Comparison of ENCODE assay signal across 15 cellular contexts in the genomic region with DNA sequence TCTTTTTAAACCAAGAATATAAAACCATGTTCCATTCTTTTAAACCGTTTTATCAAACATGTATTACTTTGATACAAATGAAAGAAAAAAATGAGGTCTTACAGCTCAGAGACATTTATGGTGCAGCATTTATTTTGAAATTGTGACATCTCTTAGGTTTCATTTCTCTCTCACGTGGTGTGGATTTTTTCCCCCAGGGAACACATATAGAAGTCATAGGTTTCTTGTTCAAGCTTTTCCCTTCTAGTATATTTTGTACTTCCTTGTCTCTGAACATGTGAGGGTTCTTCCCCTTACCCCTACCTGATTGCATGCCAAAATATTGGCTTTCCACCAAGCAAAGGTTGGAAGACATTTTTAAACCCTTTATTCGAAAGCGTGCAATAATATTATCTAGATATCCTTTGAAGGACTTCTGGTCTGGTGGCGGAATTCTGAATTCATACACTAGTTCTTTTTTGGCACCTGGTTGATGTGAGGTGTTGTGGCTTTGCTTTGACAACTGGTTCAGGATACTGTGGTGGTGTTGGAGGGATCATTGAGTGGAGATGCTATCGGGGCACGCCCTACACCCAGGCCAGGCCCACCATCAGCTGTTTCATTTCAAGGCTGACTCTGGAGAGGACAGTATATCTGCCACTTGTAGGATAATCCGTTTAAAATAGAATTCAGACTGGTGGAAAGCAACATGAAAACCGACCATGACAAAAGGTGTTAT. TPM values are rescaled to one million over a fixed set of nuclear protein-coding genes. Genes with fewer than 3 reads are reported as not detected.
DNase-seq lines count a peak whose midpoint lies in the region; ATAC-seq, FAIRE-seq and TF ChIP-seq lines count a peak whose summit lies in the region.
"Had no signal": no experiment of that assay in that cellular context is flagged by ENCODE, and none has a peak within 500 bp of the region (broad histone marks: within the 10 kb centered on the region; RNA-seq: fewer than 3 reads in every experiment).

No MANE protein-coding gene starts in this region.

- H3K36me3 ChIP-seq in liver (ENCODE audit: control insufficient read depth in 4 of 4, insufficient read depth in 3 of 4, low read depth in 1 of 4, low read length in 3 of 4) (no peaks in the 10 kb centered on the region), HepG2 (replicated peaks in 1 of 2; ENCODE audit: control insufficient read depth in 1 of 2, insufficient read depth in 2 of 2, low read length in 2 of 2) (no peaks in the 10 kb centered on the region), WERI-Rb-1 (no peaks in the 10 kb centered on the region), right lobe of liver (no peaks in the 10 kb centered on the region), aorta (ENCODE audit: control insufficient read depth in 1 of 2, insufficient read depth in 2 of 2, low read length in 1 of 2) (no peaks in the 10 kb centered on the region)

- BruUV-seq in HepG2 (replicated peaks; lab: Mats Ljungman, UMichigan) (no TSS peak), Calu3 (replicated peaks; lab: Mats Ljungman, UMichigan) (no TSS peak)

- H3K9me3 Mint-ChIP-seq in Calu3 (ENCODE audit: low read depth, unreplicated experiment): no peaks in the 10 kb centered on the region

- peak overlapping the region in 1 of 2 donors; percentile 92 for H3K9ac ChIP-seq in liver (ENCODE audit: low read depth in 1 of 2, low read length in 2 of 2)
- H3K9ac ChIP-seq in HepG2 (ENCODE audit: insufficient read depth, low read depth, low read length): no peak overlapping the region

- H3K36me3 Mint-ChIP-seq in Calu3 (ENCODE audit: insufficient read depth, unreplicated experiment): no peaks in the 10 kb centered on the region

- H3K27me3 Mint-ChIP-seq in Calu3 (ENCODE audit: unreplicated experiment): no peaks in the 10 kb centered on the region

- TF ChIP-seq CTCF in liver (IDR thresholded peaks at IDR 0.05; ENCODE audit: low read depth, low read length, missing input control) (no peak), HepG2 (CRISPR knock-in tag; IDR thresholded peaks at IDR 0.05) (no peak), WERI-Rb-1 (IDR thresholded peaks at IDR 0.05; ENCODE audit: low read depth, low read length) (no peak), right lobe of liver (IDR thresholded peaks at IDR 0.05) (no peak), Calu3 (IDR thresholded peaks at IDR 0.05; ENCODE audit: unreplicated experiment) (no peak)

- H3K4me3 ChIP-seq in liver (ENCODE audit: low read depth in 1 of 3, low read length in 3 of 3): no peak overlapping the region
- H3K4me3 ChIP-seq in HepG2 (replicated peaks in 1 of 3; ENCODE audit: insufficient read depth in 1 of 3, low read depth in 2 of 3, low read length in 3 of 3): no peak overlapping the region
- no peak overlapping the region for H3K4me3 ChIP-seq in WERI-Rb-1 (ENCODE audit: low read depth, low read length)
- H3K4me3 ChIP-seq in right lobe of liver: no peak overlapping the region
- H3K4me3 ChIP-seq in aorta (ENCODE audit: low read length in 2 of 2): no peak overlapping the region
- H3K4me3 ChIP-seq: dorsolateral prefrontal cortex had no signal

- 80% methylated on average over 9 of the region's 9 CpGs for WGBS in liver
- WGBS in HepG2 (ENCODE audit: low lambda C conversion rate): 90% methylated on average over 9 of the region's 9 CpGs
- 72% methylated on average over 7 of the region's 9 CpGs for WGBS in right lobe of liver (ENCODE audit: insufficient coverage, low coverage, low lambda C conversion rate, missing lambda C conversion rate)
- WGBS in aorta, 2 donors: 47 to 53% methylated on average over 9 of the region's 9 CpGs

- no peak overlapping the region for H3K4me3 Mint-ChIP-seq in Calu3 (ENCODE audit: low read depth, unreplicated experiment)
- H3K4me3 Mint-ChIP-seq: activated CD8-positive, alpha-beta T cell treated with anti-CD3 and anti-CD28 coated beads, Interleukin-2, amount 10 ng/mL, durations not matched to agents 7 days and 5 days; naive thymus-derived CD4-positive, alpha-beta T cell had no signal

- no peak overlapping the region for H3K27ac Mint-ChIP-seq in Calu3 (ENCODE audit: unreplicated experiment)
- H3K27ac Mint-ChIP-seq: activated CD8-positive, alpha-beta T cell treated with anti-CD3 and anti-CD28 coated beads, Interleukin-2, amount 10 ng/mL, durations not matched to agents 7 days and 5 days; naive thymus-derived CD4-positive, alpha-beta T cell had no signal

- H3K4me2 ChIP-seq in HepG2 (ENCODE audit: low read depth, low read length): no peak overlapping the region

- H2AFZ ChIP-seq in HepG2 (ENCODE audit: low read length): no peak overlapping the region

- no peaks in the 10 kb centered on the region for H3K79me2 ChIP-seq in HepG2 (ENCODE audit: insufficient read depth, low read length)

- FAIRE-seq in HepG2 (lab: Jason Lieb, UNC): no peak

- ATAC-seq in HepG2: no peak
- ATAC-seq in right lobe of liver: no peak
- no peak for ATAC-seq in aorta (ENCODE audit: low FRiP score)
- ATAC-seq in GM21737 (IDR thresholded peaks at IDR 0.05; ENCODE audit: unreplicated experiment): no peak
- ATAC-seq: activated CD8-positive, alpha-beta T cell treated with anti-CD3 and anti-CD28 coated beads, Interleukin-2, amount 10 ng/mL, durations not matched to agents 7 days and 5 days; left lobe of liver; naive thymus-derived CD4-positive, alpha-beta T cell had no signal

- H3K27ac ChIP-seq in liver (ENCODE audit: low read depth in 1 of 2, low read length in 2 of 2) (peak overlapping the region; percentile 2 to 83), HepG2 (ENCODE audit: extremely low read length, insufficient read depth, low read length) (no peak overlapping the region), WERI-Rb-1 (no peak overlapping the region), right lobe of liver (peak overlapping the region in 2 of 3 donors; percentile 11 to 92), aorta (ENCODE audit: low read depth in 1 of 2, low read length in 2 of 2) (peak overlapping the region; percentile 83 to 92)
- H3K27ac ChIP-seq: dorsolateral prefrontal cortex had no signal

- in situ Hi-C loops in HepG2 (cut with HindIII; ENCODE audit: extremely low pct_ligation_motif_present, low pct_unique_long_range_greater_than_20kb): no loop called here

- DNase-seq in HepG2 (ENCODE audit: low spot score) (no peak), WERI-Rb-1 (peak; percentile 71), right lobe of liver (no peak), aorta (no peak), Calu3 (no peak)
- no peak for DNase-seq in activated CD4-positive, alpha-beta T cell treated with anti-CD3 and anti-CD28 coated beads for 48 hours
- DNase-seq: activated CD8-positive, alpha-beta T cell treated with anti-CD3 and anti-CD28 coated beads, Interleukin-2, amount 10 ng/mL, durations not matched to agents 7 days and 5 days; dorsolateral prefrontal cortex; naive thymus-derived CD4-positive, alpha-beta T cell; NCI-H1048; NCI-H2171 treated with DMSO at 0.1 percent for 48 hours; substantia nigra had no signal

- intact Hi-C loops in HepG2 (cut with micrococcal nuclease; ENCODE audit: unreplicated experiment): no loop called here
- intact Hi-C loops in right lobe of liver (cut with DNase I): no loop called here
- intact Hi-C loops in aorta (cut with DNase I): loop anchor here in 1 of 2 donors (5.0 kb wide), 2 partner anchors 36 to 96 kb away; no protein-coding TSS in a partner anchor
- intact Hi-C loops in Calu3 (cut with micrococcal nuclease; ENCODE audit: unreplicated experiment): loop anchor here (10.0 kb wide), 1 partner anchor 131 kb away; no protein-coding TSS in a partner anchor

- POLR2A ChIA-PET in HepG2 (lab: Yijun Ruan, JAX): interaction anchor here (3.5 kb wide), 1 partner anchor 28 kb away, joined by 21 read pairs; no protein-coding TSS in a partner anchor

- H3K4me1 Mint-ChIP-seq in Calu3 (ENCODE audit: low read depth, unreplicated experiment): peaks cover 23% of the 10 kb centered on the region

- TF ChIP-seq POLR2A in HepG2 (IDR thresholded peaks at IDR 0.05; ENCODE audit: insufficient read depth in 1 of 2, low read depth in 2 of 2, low read length in 2 of 2): no peak
- no peak for TF ChIP-seq POLR2A in right lobe of liver (IDR thresholded peaks at IDR 0.05)

- no peak for TF ChIP-seq RAD21 in liver (IDR thresholded peaks at IDR 0.05)
- no peak for TF ChIP-seq RAD21 in HepG2 (CRISPR knock-in tag; IDR thresholded peaks at IDR 0.05)

- CTCF ChIA-PET in HepG2 (lab: Yijun Ruan, JAX; ENCODE audit: low intra/inter-chr PET ratio, low total read pairs): no interaction called here
- CTCF ChIA-PET in Calu3 (lab: Charles Lee): no interaction called here

- H3K9me3 ChIP-seq in liver (ENCODE audit: control insufficient read depth in 4 of 4, low read length in 3 of 4) (no peaks in the 10 kb centered on the region), HepG2 (ENCODE audit: low read length) (no peaks in the 10 kb centered on the region), WERI-Rb-1 (ENCODE audit: severe bottlenecking) (no peaks in the 10 kb centered on the region), right lobe of liver (no peaks in the 10 kb centered on the region), aorta (ENCODE audit: control insufficient read depth, low read length) (no peaks in the 10 kb centered on the region)

- H3K27me3 ChIP-seq in liver (ENCODE audit: control insufficient read depth in 4 of 4, insufficient read depth in 4 of 4, low read length in 3 of 4) (no peaks in the 10 kb centered on the region), HepG2 (ENCODE audit: control insufficient read depth in 1 of 2, insufficient read depth in 2 of 2, low read length in 2 of 2) (no peaks in the 10 kb centered on the region), WERI-Rb-1 (ENCODE audit: insufficient read depth, low read depth, severe bottlenecking) (no peaks in the 10 kb centered on the region), right lobe of liver (no peaks in the 10 kb centered on the region), aorta (ENCODE audit: control insufficient read depth in 1 of 2, insufficient read depth in 2 of 2, low read length in 1 of 2) (no peaks in the 10 kb centered on the region)
- H3K27me3 ChIP-seq: dorsolateral prefrontal cortex had no signal

- no peak for TF ChIP-seq EP300 in HepG2 (IDR thresholded peaks at IDR 0.05; ENCODE audit: low read depth in 2 of 2, low read length in 2 of 2)
- TF ChIP-seq EP300 in HepG2 (CRISPR knock-in tag; IDR thresholded peaks at IDR 0.05; ENCODE audit: borderline replicate concordance): no peak

- H4K20me1 ChIP-seq in HepG2 (ENCODE audit: insufficient read depth, low read length): no peaks in the 10 kb centered on the region

- H3K4me1 ChIP-seq in liver (ENCODE audit: control insufficient read depth in 4 of 4, insufficient read depth in 4 of 4, low read length in 3 of 4): peaks cover 11 to 51% (median 27%) of the 10 kb centered on the region in 4 donors
- H3K4me1 ChIP-seq in HepG2 (ENCODE audit: insufficient read depth, low read length): peaks cover 67% of the 10 kb centered on the region
- H3K4me1 ChIP-seq in right lobe of liver: peaks cover 0 to 46% (median 22%) of the 10 kb centered on the region in 4 donors
- H3K4me1 ChIP-seq in aorta (ENCODE audit: control insufficient read depth in 1 of 2, insufficient read depth in 2 of 2, low read length in 2 of 2): peaks cover 5 to 9% of the 10 kb centered on the region in 2 donors

RNA-seq across cellular contexts. Expression of a gene that starts 5.6 kb away (rescaled TPM):
- total RNA-seq in liver: 10 to 100 TPM in 1 of 2 donors, 1 to 10 TPM in 1; 8.8 to 10.2 TPM
- polyA plus RNA-seq in liver: 10 to 100 TPM; 11.9 to 12.3 TPM
- not detected in 2 replicates for total RNA-seq in HepG2 (2016; rRNA removed; fragmentation: Illumina TruSeq; extraction: Trizol)
- total RNA-seq in HepG2 (2016; cell fraction: cytosol; rRNA removed; fragmentation: Illumina TruSeq; extraction: Trizol; ENCODE audit: low read depth): not detected in 2 replicates
- total RNA-seq in HepG2 (2016; cell fraction: insoluble cytoplasmic fraction; rRNA removed; fragmentation: Illumina TruSeq; extraction: Trizol): not detected in 2 replicates
- total RNA-seq in HepG2 (2016; cell fraction: membrane; rRNA removed; fragmentation: Illumina TruSeq; extraction: Trizol): not detected in 2 replicates
- not detected in 2 replicates for total RNA-seq in HepG2 (2016; cell fraction: nucleus; rRNA removed; fragmentation: Illumina TruSeq; extraction: Trizol)
- polyA plus RNA-seq in HepG2 (2011; rRNA removed): 0.05 TPM in 1 of 2 replicates, not detected in the other
- not detected in 2 replicates for polyA plus RNA-seq in HepG2 (2011; cell fraction: cytosol; rRNA removed)
- polyA plus RNA-seq in HepG2 (2011; cell fraction: nucleus; rRNA removed): 0.07 TPM in 1 of 2 replicates, not detected in the other
- polyA plus RNA-seq in HepG2 (2012): not detected in 2 replicates
- polyA plus RNA-seq in HepG2 (2016; cell fraction: cytosol; fragmentation: Illumina TruSeq; extraction: Trizol; ENCODE audit: low read depth): not detected in 2 replicates
- not detected in 2 replicates for polyA plus RNA-seq in HepG2 (2016; cell fraction: insoluble cytoplasmic fraction; fragmentation: Illumina TruSeq; extraction: Trizol; ENCODE audit: low read depth)
- not detected in 2 replicates for polyA plus RNA-seq in HepG2 (2016; cell fraction: membrane; fragmentation: Illumina TruSeq; extraction: Trizol; ENCODE audit: low read depth)
- polyA plus RNA-seq in HepG2 (2016; cell fraction: nucleus; fragmentation: Illumina TruSeq; extraction: Trizol; ENCODE audit: insufficient read depth, low read depth): not detected in 2 replicates
- 2.4 TPM in 1 of 2 replicates, not detected in the other for polyA minus RNA-seq in HepG2 (2011; rRNA and poly(A)+ RNA removed; ENCODE audit: low replicate concordance)
- not detected in 2 replicates for polyA minus RNA-seq in HepG2 (2011; cell fraction: cytosol; rRNA and poly(A)+ RNA removed)
- polyA minus RNA-seq in HepG2 (2011; cell fraction: nucleus; rRNA and poly(A)+ RNA removed): not detected in 2 replicates
- 10 to 100 TPM in 1 of 6 experiments, 1 to 10 TPM in 5; 3.6 to 11.1 (median 8.5) TPM for total RNA-seq in right lobe of liver
- 1 to 10 TPM; 7.8 to 9.1 TPM for total RNA-seq in aorta
- 10 to 100 TPM; 11.8 to 13.6 TPM for polyA plus RNA-seq in aorta
- total RNA-seq in Calu3 (2022): 5.8 and 7.8 TPM in 2 replicates

Comparison
In these comparisons a context has a peak if more than half of its experiments do, and no peak if none do; other contexts are left out.
1. H3K27ac ChIP-seq: peak in liver (2 of 2), right lobe of liver (2 of 3) and aorta (2 of 2); none in HepG2 (single experiment) and WERI-Rb-1 (single experiment).